Comparison of ENCODE assay signal across 21 cellular contexts in genomic region chr1:21579788-21580187, GRCh38.
DNase-seq lines count a peak whose midpoint lies in the region; ATAC-seq and TF ChIP-seq lines count a peak whose summit lies in the region.
"Had no signal": no experiment of that assay in that cellular context is flagged by ENCODE, and none has a peak within 500 bp of the region (broad histone marks: within the 10 kb centered on the region; RNA-seq: fewer than 3 reads in every experiment).

No MANE protein-coding gene starts in this region.

- DNase-seq in DMS53 treated with DMSO at 0.1 percent for 48 hours (lab: John Stamatoyannopoulos, UW; ENCODE audit: unreplicated experiment) (peak; percentile 98), NCI-H2196 treated with DMSO at 0.1 percent for 48 hours (lab: John Stamatoyannopoulos, UW; ENCODE audit: unreplicated experiment) (peak; percentile 26), choroid plexus epithelial cell (ENCODE audit: low read depth) (peak; percentile 17), activated gamma-delta T cell (lab: John Stamatoyannopoulos, UW) (no peak), KG1 (lab: John Stamatoyannopoulos, UW) (no peak), GM13977 (ENCODE audit: low spot score) (no peak)
- DNase-seq: activated CD4-positive, CD25-positive, alpha-beta regulatory T cell; activated T-cell treated with anti-CD3 and anti-CD28 coated beads, Interleukin-2, amount 50 U/mL, for 48 hours; body of pancreas; erythroblast; gastrocnemius medialis; Kasumi-1; NCI-H1436; NCI-H526; stimulated activated naive CD8-positive, alpha-beta T cell treated with anti-CD3 and anti-CD28 coated beads, Interleukin-15, amount 100 ng/mL, for 72 hours; upper lobe of left lung had no signal

- TF ChIP-seq CTCF in choroid plexus epithelial cell (conservative IDR thresholded peaks at IDR 0.05; ENCODE audit: low read depth, low read length) (no peak), nephron (IDR thresholded peaks at IDR 0.05; ENCODE audit: unreplicated experiment in 3 of 3) (no peak), GM13977 (IDR thresholded peaks at IDR 0.05; ENCODE audit: extremely low read depth, insufficient read depth, missing control alignments) (no peak)

- H3K4me3 ChIP-seq in choroid plexus epithelial cell (ENCODE audit: low read depth, low read length), result no peak overlapping the region
- H3K4me3 ChIP-seq: body of pancreas, gastrocnemius medialis, SJSA1, upper lobe of left lung had no signal

- H3K36me3 Mint-ChIP-seq in nephron (ENCODE audit: low read depth), result no peaks in the 10 kb centered on the region
- H3K36me3 Mint-ChIP-seq: activated naive CD8-positive, alpha-beta T cell had no signal

- H3K4me3 Mint-ChIP-seq in nephron, result no peak overlapping the region
- H3K4me3 Mint-ChIP-seq: activated naive CD8-positive, alpha-beta T cell; dendritic cell treated with granulocyte-macrophage colony-stimulating factor and Interleukin-4, amounts not matched to agents 40 ng/mL and 50 ng/mL, for 4 days; stimulated activated naive CD8-positive, alpha-beta T cell treated with anti-CD3 and anti-CD28 coated beads, Interleukin-15, amount 100 ng/mL, for 72 hours had no signal

- peak overlapping the region in 2 of 3 experiments; percentile 74 to 78 for H3K27ac Mint-ChIP-seq in nephron
- H3K27ac Mint-ChIP-seq: activated naive CD8-positive, alpha-beta T cell; dendritic cell treated with granulocyte-macrophage colony-stimulating factor and Interleukin-4, amounts not matched to agents 40 ng/mL and 50 ng/mL, for 4 days; stimulated activated naive CD8-positive, alpha-beta T cell treated with anti-CD3 and anti-CD28 coated beads, Interleukin-15, amount 100 ng/mL, for 72 hours had no signal

- no peak for ATAC-seq in HG03039 (IDR thresholded peaks at IDR 0.05; ENCODE audit: unreplicated experiment)
- ATAC-seq: body of pancreas; gastrocnemius medialis; stimulated activated naive CD8-positive, alpha-beta T cell treated with anti-CD3 and anti-CD28 coated beads, Interleukin-15, amount 100 ng/mL, for 72 hours had no signal

- peaks cover 5% of the 10 kb centered on the region for H3K4me1 Mint-ChIP-seq in nephron
- H3K4me1 Mint-ChIP-seq: stimulated activated naive CD8-positive, alpha-beta T cell treated with anti-CD3 and anti-CD28 coated beads, Interleukin-15, amount 100 ng/mL, for 72 hours had no signal

- no peaks in the 10 kb centered on the region for H3K9me3 Mint-ChIP-seq in nephron
- H3K9me3 Mint-ChIP-seq: dendritic cell treated with granulocyte-macrophage colony-stimulating factor and Interleukin-4, amounts not matched to agents 40 ng/mL and 50 ng/mL, for 4 days; stimulated activated naive CD8-positive, alpha-beta T cell treated with anti-CD3 and anti-CD28 coated beads, Interleukin-15, amount 100 ng/mL, for 72 hours had no signal

- peaks cover 17% of the 10 kb centered on the region for H3K27me3 Mint-ChIP-seq in nephron (ENCODE audit: low read depth)

- in situ Hi-C loops in GM13977 (cut with MboI; ENCODE audit: low pct_unique_long_range_greater_than_20kb, low sequenced_read_pairs, unreplicated experiment), result no loop called here

Comparison
In these comparisons a context has a peak if more than half of its experiments do, and no peak if none do; other contexts are left out.
1. DNase-seq: peak in DMS53 treated with DMSO at 0.1 percent for 48 hours (single experiment), NCI-H2196 treated with DMSO at 0.1 percent for 48 hours (single experiment) and choroid plexus epithelial cell (single experiment); none in activated gamma-delta T cell (single experiment), KG1 (single experiment) and GM13977 (single experiment).